8 cellular contexts compared by ENCODE assay signal in the genomic region with DNA sequence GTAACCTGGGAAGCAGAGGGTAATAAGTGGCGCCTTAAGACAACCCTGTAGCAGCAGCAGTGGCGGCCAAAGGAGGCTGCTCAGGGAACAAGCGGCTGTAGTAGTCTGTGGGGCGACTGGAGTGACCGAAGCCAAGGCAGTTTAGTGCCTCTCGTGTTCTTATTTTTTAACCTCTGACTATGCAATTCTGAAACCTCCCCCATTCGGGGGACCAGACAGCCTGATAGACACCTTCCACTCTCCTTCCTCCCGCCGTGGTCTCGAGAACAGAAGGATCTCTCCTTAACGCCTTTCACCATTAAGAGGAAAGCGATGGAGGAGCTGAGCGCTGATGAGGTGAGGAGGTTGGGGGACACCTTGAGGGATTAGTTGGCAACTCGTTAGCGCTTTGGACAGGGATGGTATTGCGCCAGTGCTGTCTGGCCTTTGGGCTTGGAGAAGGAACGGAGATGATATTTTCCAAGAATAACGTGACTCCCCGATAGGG. TPM values are rescaled to one million over a fixed set of nuclear protein-coding genes. Genes with fewer than 3 reads are reported as not detected.
DNase-seq lines count a peak whose midpoint lies in the region; ATAC-seq and TF ChIP-seq lines count a peak whose summit lies in the region.

No MANE protein-coding gene starts in this region.

- no peaks in the 10 kb centered on the region for H3K27me3 ChIP-seq in foreskin keratinocyte
- H3K27me3 ChIP-seq in osteoblast (ENCODE audit: insufficient read depth, low read length), result no peaks in the 10 kb centered on the region

- intact Hi-C loops in activated CD4-positive, alpha-beta memory T cell treated with anti-CD3 and anti-CD28 coated beads for 36 hours (cut with micrococcal nuclease), result loop anchor here (1.0 to 2.0 kb wide), 6 partner anchors 90 to 397 kb away; partner anchors contain the start of genes CENPS, LZIC, NMNAT1 and PGD

- H3K4me1 ChIP-seq in foreskin keratinocyte (peaks cover 12% of the 10 kb centered on the region), osteoblast (ENCODE audit: insufficient read depth, low read length) (peaks cover 23% of the 10 kb centered on the region)

- H3K4me1 Mint-ChIP-seq in activated CD4-positive, alpha-beta memory T cell treated with anti-CD3 and anti-CD28 coated beads for 36 hours (ENCODE audit: low read depth), result peaks cover 23% of the 10 kb centered on the region

- CTCF ChIA-PET in activated CD4-positive, alpha-beta memory T cell treated with anti-CD3 and anti-CD28 coated beads for 36 hours (lab: Charles Lee), result interaction anchor here (0.8 to 2.0 kb wide), 4 partner anchors 69 to 119 kb away, joined by 3 to 6 read pairs (median 4); partner anchors contain the start of genes LZIC and NMNAT1

- TF ChIP-seq CTCF in foreskin keratinocyte (conservative IDR thresholded peaks at IDR 0.05) (peak; percentile 14), osteoblast (IDR thresholded peaks at IDR 0.05; ENCODE audit: extremely low read depth, low read depth, low read length) (no peak)

- H3K79me2 ChIP-seq in osteoblast (ENCODE audit: insufficient read depth, low read length), result peaks cover 48% of the 10 kb centered on the region

- H2AFZ ChIP-seq in osteoblast (ENCODE audit: low read length), result peak overlapping the region; percentile 100

- peak overlapping the region; percentile 95 for H3K4me2 ChIP-seq in osteoblast (ENCODE audit: insufficient read depth, low read length)

- H3K4me3 ChIP-seq in osteoblast (ENCODE audit: insufficient read depth, low read length), result peak overlapping the region; percentile 100

- POLR2A ChIA-PET in activated CD4-positive, alpha-beta memory T cell treated with anti-CD3 and anti-CD28 coated beads for 36 hours (lab: Charles Lee), result interaction anchor here (1.6 kb wide), 1 partner anchor 91 kb away, joined by 6 read pairs; the partner anchor contains the start of genes LZIC and NMNAT1

- DNase-seq in NCI-H2029 (lab: John Stamatoyannopoulos, UW), result peak; percentile 16
- no peak for DNase-seq in NCI-H2029 treated with DMSO at 0.1 percent for 48 hours (lab: John Stamatoyannopoulos, UW)
- no peak for DNase-seq in activated CD4-positive, alpha-beta memory T cell treated with anti-CD3 and anti-CD28 coated beads for 36 hours
- DNase-seq in foreskin keratinocyte, result peak in 1 of 2 donors; percentile 55
- DNase-seq in osteoblast (ENCODE audit: insufficient read length, low spot score, missing footprints), result no peak
- DNase-seq in AG20443 (ENCODE audit: low spot score), result no peak

- no peaks in the 10 kb centered on the region for H3K9me3 ChIP-seq in KOPT-K1 (ENCODE audit: insufficient read depth, low read length, poor library complexity, severe bottlenecking)
- no peaks in the 10 kb centered on the region for H3K9me3 ChIP-seq in osteoblast (ENCODE audit: low read depth, low read length)

- peak overlapping the region; percentile 95 for H3K4me3 Mint-ChIP-seq in activated CD4-positive, alpha-beta memory T cell treated with anti-CD3 and anti-CD28 coated beads for 36 hours

- H3K27ac ChIP-seq in KOPT-K1 (ENCODE audit: low read depth, low read length, poor library complexity, severe bottlenecking), result peak overlapping the region; percentile 75
- H3K27ac ChIP-seq in foreskin keratinocyte, result peak overlapping the region; percentile 89
- peak overlapping the region; percentile 88 for H3K27ac ChIP-seq in osteoblast (ENCODE audit: low read depth, low read length)

- H3K36me3 Mint-ChIP-seq in activated CD4-positive, alpha-beta memory T cell treated with anti-CD3 and anti-CD28 coated beads for 36 hours, result peaks cover 2% of the 10 kb centered on the region

- no peaks in the 10 kb centered on the region for H3K9me3 Mint-ChIP-seq in activated CD4-positive, alpha-beta memory T cell treated with anti-CD3 and anti-CD28 coated beads for 36 hours

- peak overlapping the region; percentile 89 for H3K27ac Mint-ChIP-seq in activated CD4-positive, alpha-beta memory T cell treated with anti-CD3 and anti-CD28 coated beads for 36 hours

- H3K27me3 Mint-ChIP-seq in activated CD4-positive, alpha-beta memory T cell treated with anti-CD3 and anti-CD28 coated beads for 36 hours, result no peaks in the 10 kb centered on the region

- H4K20me1 ChIP-seq in osteoblast (ENCODE audit: insufficient read depth, low read length), result peaks cover 3% of the 10 kb centered on the region

- ATAC-seq in GM21515 (IDR thresholded peaks at IDR 0.05; ENCODE audit: unreplicated experiment) (peak; percentile 11), foreskin keratinocyte (peak; percentile 29)

- H3K36me3 ChIP-seq in KOPT-K1 (ENCODE audit: insufficient read depth, low read length), result peaks cover 15% of the 10 kb centered on the region
- peaks cover 6% of the 10 kb centered on the region for H3K36me3 ChIP-seq in osteoblast (ENCODE audit: insufficient read depth, low read length)

RNA-seq across cellular contexts. Expression of gene UBE4B, which starts 0.6 kb away (rescaled TPM):
- total RNA-seq in activated CD4-positive, alpha-beta memory T cell treated with anti-CD3 and anti-CD28 coated beads for 36 hours, result 10 to 100 TPM; 24.3 to 25.3 TPM
- total RNA-seq in foreskin keratinocyte, result 36.2 and 37.2 TPM in 2 replicates
- 11.4 and 13.2 TPM in 2 replicates for polyA plus RNA-seq in foreskin keratinocyte
- 73.1 and 76.6 TPM in 2 replicates for total RNA-seq in osteoblast

RNA-seq across cellular contexts. Expression of gene RBP7, which starts 36.4 kb away (rescaled TPM):
- total RNA-seq in activated CD4-positive, alpha-beta memory T cell treated with anti-CD3 and anti-CD28 coated beads for 36 hours, result not detected
- 3.6 and 6.7 TPM in 2 replicates for total RNA-seq in foreskin keratinocyte
- polyA plus RNA-seq in foreskin keratinocyte, result 7.0 and 11.3 TPM in 2 replicates
- total RNA-seq in osteoblast, result not detected in 2 replicates
